In genomic region chr9:122807271-122807900, GRCh38 we compare ENCODE assay signal across 20 cellular contexts. TPM values are rescaled to one million over a fixed set of nuclear protein-coding genes. Genes with fewer than 3 reads are reported as not detected.
DNase-seq lines count a peak whose midpoint lies in the region; ATAC-seq, FAIRE-seq and TF ChIP-seq lines count a peak whose summit lies in the region.
"Had no signal": no experiment of that assay in that cellular context is flagged by ENCODE, and none has a peak within 500 bp of the region (broad histone marks: within the 10 kb centered on the region; RNA-seq: fewer than 3 reads in every experiment).

No MANE protein-coding gene starts in this region.

- intact Hi-C loops in activated naive CD4-positive, alpha-beta T cell treated with anti-CD3 and anti-CD28 coated beads for 36 hours (cut with micrococcal nuclease) = no loop called here
- intact Hi-C loops in activated CD8-positive, alpha-beta T cell treated with anti-CD3 and anti-CD28 coated beads for 36 hours (cut with micrococcal nuclease) = no loop called here
- intact Hi-C loops in cardiac septum (cut with DNase I) = no loop called here
- intact Hi-C loops in HepG2 (cut with micrococcal nuclease; ENCODE audit: unreplicated experiment) = no loop called here

- H3K4me3 Mint-ChIP-seq in activated naive CD4-positive, alpha-beta T cell treated with anti-CD3 and anti-CD28 coated beads for 36 hours = no peak overlapping the region
- no peak overlapping the region for H3K4me3 Mint-ChIP-seq in activated naive CD4-positive, alpha-beta T cell treated with anti-CD3 and anti-CD28 coated beads, Interleukin-2, amount 10 ng/mL, durations not matched to agents 7 days and 5 days
- no peak overlapping the region for H3K4me3 Mint-ChIP-seq in activated CD8-positive, alpha-beta T cell treated with anti-CD3 and anti-CD28 coated beads for 36 hours
- H3K4me3 Mint-ChIP-seq: dendritic cell treated with granulocyte-macrophage colony-stimulating factor and Interleukin-4, amounts not matched to agents 40 ng/mL and 50 ng/mL, for 4 days; nephron; WTC11 had no signal

- TF ChIP-seq POLR2A in HepG2 (IDR thresholded peaks at IDR 0.05; ENCODE audit: insufficient read depth in 1 of 2, low read depth in 2 of 2, low read length in 2 of 2) = no peak

- no peak overlapping the region for H3K4me2 ChIP-seq in HepG2 (ENCODE audit: low read depth, low read length)

- H3K4me1 Mint-ChIP-seq in activated naive CD4-positive, alpha-beta T cell treated with anti-CD3 and anti-CD28 coated beads for 36 hours (ENCODE audit: low read depth) = peaks cover 19% of the 10 kb centered on the region
- H3K4me1 Mint-ChIP-seq in activated naive CD4-positive, alpha-beta T cell treated with anti-CD3 and anti-CD28 coated beads, Interleukin-2, amount 10 ng/mL, durations not matched to agents 7 days and 5 days = peaks cover 22% of the 10 kb centered on the region
- H3K4me1 Mint-ChIP-seq in activated CD8-positive, alpha-beta T cell treated with anti-CD3 and anti-CD28 coated beads for 36 hours (ENCODE audit: low read depth) = peaks cover 23% of the 10 kb centered on the region
- H3K4me1 Mint-ChIP-seq: nephron, WTC11 had no signal

- POLR2A ChIA-PET in activated CD8-positive, alpha-beta T cell treated with anti-CD3 and anti-CD28 coated beads for 36 hours (lab: Charles Lee) = interaction anchor here (0.7 kb wide), 1 partner anchor 225 kb away, joined by 3 read pairs; no protein-coding TSS in a partner anchor
- POLR2A ChIA-PET in HepG2 (lab: Yijun Ruan, JAX) = no interaction called here

- peaks cover 2% of the 10 kb centered on the region for H3K36me3 Mint-ChIP-seq in activated naive CD4-positive, alpha-beta T cell treated with anti-CD3 and anti-CD28 coated beads for 36 hours (ENCODE audit: low read depth)
- H3K36me3 Mint-ChIP-seq in activated naive CD4-positive, alpha-beta T cell treated with anti-CD3 and anti-CD28 coated beads, Interleukin-2, amount 10 ng/mL, durations not matched to agents 7 days and 5 days = no peaks in the 10 kb centered on the region
- peaks cover 5% of the 10 kb centered on the region for H3K36me3 Mint-ChIP-seq in activated CD8-positive, alpha-beta T cell treated with anti-CD3 and anti-CD28 coated beads for 36 hours (ENCODE audit: low read depth)

- no peaks in the 10 kb centered on the region for H4K20me1 ChIP-seq in HepG2 (ENCODE audit: insufficient read depth, low read length)

- BruUV-seq in HepG2 (replicated peaks; lab: Mats Ljungman, UMichigan) = no TSS peak

- in situ Hi-C loops in HepG2 (cut with HindIII; ENCODE audit: extremely low pct_ligation_motif_present, low pct_unique_long_range_greater_than_20kb) = loop anchor here (10.0 to 25.0 kb wide), 2 partner anchors 303 to 445 kb away; partner anchors contain the start of gene PTGS1

- no peak overlapping the region for H3K27ac ChIP-seq in HepG2 (ENCODE audit: extremely low read length, insufficient read depth, low read length)
- H3K27ac ChIP-seq: right atrium auricular region, tibial nerve had no signal

- TF ChIP-seq EP300 in HepG2 (IDR thresholded peaks at IDR 0.05; ENCODE audit: low read depth in 2 of 2, low read length in 2 of 2) (no peak), HepG2 (CRISPR knock-in tag; IDR thresholded peaks at IDR 0.05; ENCODE audit: borderline replicate concordance) (no peak)

- DNase-seq in activated naive CD4-positive, alpha-beta T cell treated with anti-CD3 and anti-CD28 coated beads for 36 hours = peak; percentile 56
- no peak for DNase-seq in activated naive CD4-positive, alpha-beta T cell treated with anti-CD3 and anti-CD28 coated beads, Interleukin-2, amount 10 ng/mL, durations not matched to agents 7 days and 5 days
- DNase-seq in activated CD8-positive, alpha-beta T cell treated with anti-CD3 and anti-CD28 coated beads for 36 hours = peak; percentile 81
- DNase-seq in fibroblast of the aortic adventitia (ENCODE audit: low read depth) (peak; percentile 81), epidermal melanocyte (ENCODE audit: insufficient read length, low spot score) (no peak), cardiac septum (ENCODE audit: low spot score) (no peak), HepG2 (ENCODE audit: low spot score) (no peak)
- DNase-seq in stimulated activated naive CD8-positive, alpha-beta T cell treated with anti-CD3 and anti-CD28 coated beads, Interleukin-15, Interleukin-2, amounts not matched to agents 100 U/mL and 50 U/mL, for 24 hours = peak; percentile 57
- DNase-seq: amygdala, DMS153, Kasumi-1, NCI-H1694, NCI-H524 treated with DMSO at 0.1 percent for 48 hours had no signal

- H3K36me3 ChIP-seq in HepG2 (replicated peaks in 1 of 2; ENCODE audit: control insufficient read depth in 1 of 2, insufficient read depth in 2 of 2, low read length in 2 of 2) = no peaks in the 10 kb centered on the region
- H3K36me3 ChIP-seq: right atrium auricular region had no signal

- CTCF ChIA-PET in activated naive CD4-positive, alpha-beta T cell treated with anti-CD3 and anti-CD28 coated beads for 36 hours (lab: Charles Lee) = interaction anchor here (0.9 to 5.3 kb wide), 8 partner anchors 12 to 683 kb away, joined by 3 to 57 read pairs (median 5); no protein-coding TSS in a partner anchor
- CTCF ChIA-PET in activated naive CD4-positive, alpha-beta T cell treated with anti-CD3 and anti-CD28 coated beads, Interleukin-2, amount 10 ng/mL, durations not matched to agents 7 days and 5 days (lab: Charles Lee) = interaction anchor here (1.0 to 4.0 kb wide), 8 partner anchors 184 to 685 kb away, joined by 3 to 51 read pairs (median 4); no protein-coding TSS in a partner anchor
- CTCF ChIA-PET in activated CD8-positive, alpha-beta T cell treated with anti-CD3 and anti-CD28 coated beads for 36 hours (lab: Charles Lee) = interaction anchor here (0.7 to 7.0 kb wide), 4 partner anchors 308 to 709 kb away, joined by 3 to 73 read pairs (median 26); no protein-coding TSS in a partner anchor
- CTCF ChIA-PET in HepG2 (lab: Yijun Ruan, JAX; ENCODE audit: low intra/inter-chr PET ratio, low total read pairs) = interaction anchor here (0.8 kb wide), 1 partner anchor 342 kb away, joined by 3 read pairs; no protein-coding TSS in a partner anchor

- H3K4me3 ChIP-seq in fibroblast of the aortic adventitia (ENCODE audit: low read depth, low read length) = no peak overlapping the region
- H3K4me3 ChIP-seq in HepG2 (replicated peaks in 1 of 3; ENCODE audit: insufficient read depth in 1 of 3, low read depth in 2 of 3, low read length in 3 of 3) = no peak overlapping the region
- H3K4me3 ChIP-seq: right atrium auricular region, tibial nerve had no signal

- no peaks in the 10 kb centered on the region for H3K79me2 ChIP-seq in HepG2 (ENCODE audit: insufficient read depth, low read length)

- no peaks in the 10 kb centered on the region for H3K9me3 ChIP-seq in HepG2 (ENCODE audit: low read length)
- H3K9me3 ChIP-seq: right atrium auricular region, tibial nerve had no signal

- no peak overlapping the region for H3K9ac ChIP-seq in HepG2 (ENCODE audit: insufficient read depth, low read depth, low read length)

- H3K4me1 ChIP-seq in HepG2 (ENCODE audit: insufficient read depth, low read length) = peaks cover 16% of the 10 kb centered on the region; the same call in 1 of the 2 replicates
- H3K4me1 ChIP-seq: right atrium auricular region had no signal

- H3K27me3 ChIP-seq in HepG2 (ENCODE audit: control insufficient read depth in 1 of 2, insufficient read depth in 2 of 2, low read length in 2 of 2) = no peaks in the 10 kb centered on the region
- H3K27me3 ChIP-seq: right atrium auricular region, tibial nerve had no signal

- peak; percentile 74 for ATAC-seq in activated CD8-positive, alpha-beta T cell treated with anti-CD3 and anti-CD28 coated beads for 36 hours
- ATAC-seq in stimulated activated naive CD8-positive, alpha-beta T cell treated with anti-CD3 and anti-CD28 coated beads, Interleukin-15, Interleukin-2, amounts not matched to agents 100 U/mL and 50 U/mL, for 24 hours = peak; percentile 81
- ATAC-seq in HepG2 = no peak
- ATAC-seq: WTC11 had no signal

- no peak for TF ChIP-seq CTCF in activated CD8-positive, alpha-beta T cell treated with anti-CD3 and anti-CD28 coated beads for 36 hours (IDR thresholded peaks at IDR 0.05)
- TF ChIP-seq CTCF in fibroblast of the aortic adventitia (IDR thresholded peaks at IDR 0.05; ENCODE audit: insufficient read depth, low read length) = no peak
- TF ChIP-seq CTCF in HepG2 (CRISPR knock-in tag; IDR thresholded peaks at IDR 0.05) = no peak

- H3K27me3 Mint-ChIP-seq in activated naive CD4-positive, alpha-beta T cell treated with anti-CD3 and anti-CD28 coated beads for 36 hours (ENCODE audit: low read depth) = no peaks in the 10 kb centered on the region
- no peaks in the 10 kb centered on the region for H3K27me3 Mint-ChIP-seq in activated naive CD4-positive, alpha-beta T cell treated with anti-CD3 and anti-CD28 coated beads, Interleukin-2, amount 10 ng/mL, durations not matched to agents 7 days and 5 days
- H3K27me3 Mint-ChIP-seq in activated CD8-positive, alpha-beta T cell treated with anti-CD3 and anti-CD28 coated beads for 36 hours = no peaks in the 10 kb centered on the region
- H3K27me3 Mint-ChIP-seq: dendritic cell treated with granulocyte-macrophage colony-stimulating factor and Interleukin-4, amounts not matched to agents 40 ng/mL and 50 ng/mL, for 4 days had no signal

- H2AFZ ChIP-seq in HepG2 (ENCODE audit: low read length) = no peak overlapping the region

- FAIRE-seq in HepG2 (lab: Jason Lieb, UNC) = no peak

- peaks cover 3% of the 10 kb centered on the region for H3K9me3 Mint-ChIP-seq in activated naive CD4-positive, alpha-beta T cell treated with anti-CD3 and anti-CD28 coated beads for 36 hours
- no peaks in the 10 kb centered on the region for H3K9me3 Mint-ChIP-seq in activated naive CD4-positive, alpha-beta T cell treated with anti-CD3 and anti-CD28 coated beads, Interleukin-2, amount 10 ng/mL, durations not matched to agents 7 days and 5 days
- H3K9me3 Mint-ChIP-seq in activated CD8-positive, alpha-beta T cell treated with anti-CD3 and anti-CD28 coated beads for 36 hours = peaks cover 7% of the 10 kb centered on the region
- H3K9me3 Mint-ChIP-seq: dendritic cell treated with granulocyte-macrophage colony-stimulating factor and Interleukin-4, amounts not matched to agents 40 ng/mL and 50 ng/mL, for 4 days; nephron had no signal

- H3K27ac Mint-ChIP-seq in activated naive CD4-positive, alpha-beta T cell treated with anti-CD3 and anti-CD28 coated beads for 36 hours = no peak overlapping the region
- no peak overlapping the region for H3K27ac Mint-ChIP-seq in activated naive CD4-positive, alpha-beta T cell treated with anti-CD3 and anti-CD28 coated beads, Interleukin-2, amount 10 ng/mL, durations not matched to agents 7 days and 5 days
- H3K27ac Mint-ChIP-seq in activated CD8-positive, alpha-beta T cell treated with anti-CD3 and anti-CD28 coated beads for 36 hours = peak overlapping the region; percentile 34
- H3K27ac Mint-ChIP-seq: dendritic cell treated with granulocyte-macrophage colony-stimulating factor and Interleukin-4, amounts not matched to agents 40 ng/mL and 50 ng/mL, for 4 days; nephron; WTC11 had no signal

- WGBS in HepG2 (ENCODE audit: low lambda C conversion rate) = 0% methylated on average over 1 of the region's 1 CpG

- TF ChIP-seq RAD21 in HepG2 (CRISPR knock-in tag; IDR thresholded peaks at IDR 0.05) = no peak

RNA-seq across cellular contexts. Expression of gene OR1K1, which starts 7.5 kb away (rescaled TPM):
- total RNA-seq in activated naive CD4-positive, alpha-beta T cell treated with anti-CD3 and anti-CD28 coated beads for 36 hours = not detected
- not detected for total RNA-seq in activated CD8-positive, alpha-beta T cell treated with anti-CD3 and anti-CD28 coated beads for 36 hours
- total RNA-seq in fibroblast of the aortic adventitia (ENCODE audit: low replicate concordance) = not detected in 2 replicates
- total RNA-seq in cardiac septum = not detected
- not detected in 2 replicates for total RNA-seq in HepG2 (2016; rRNA removed; fragmentation: Illumina TruSeq; extraction: Trizol)
- not detected in 2 replicates for total RNA-seq in HepG2 (2016; cell fraction: cytosol; rRNA removed; fragmentation: Illumina TruSeq; extraction: Trizol; ENCODE audit: low read depth)
- total RNA-seq in HepG2 (2016; cell fraction: insoluble cytoplasmic fraction; rRNA removed; fragmentation: Illumina TruSeq; extraction: Trizol) = not detected in 2 replicates
- not detected in 2 replicates for total RNA-seq in HepG2 (2016; cell fraction: membrane; rRNA removed; fragmentation: Illumina TruSeq; extraction: Trizol)
- not detected in 2 replicates for total RNA-seq in HepG2 (2016; cell fraction: nucleus; rRNA removed; fragmentation: Illumina TruSeq; extraction: Trizol)
- not detected in 2 replicates for polyA plus RNA-seq in HepG2 (2011; rRNA removed)
- polyA plus RNA-seq in HepG2 (2011; cell fraction: cytosol; rRNA removed) = not detected in 2 replicates
- polyA plus RNA-seq in HepG2 (2011; cell fraction: nucleus; rRNA removed) = not detected in 2 replicates
- not detected in 2 replicates for polyA plus RNA-seq in HepG2 (2012)
- not detected in 2 replicates for polyA plus RNA-seq in HepG2 (2016; cell fraction: cytosol; fragmentation: Illumina TruSeq; extraction: Trizol; ENCODE audit: low read depth)
- polyA plus RNA-seq in HepG2 (2016; cell fraction: insoluble cytoplasmic fraction; fragmentation: Illumina TruSeq; extraction: Trizol; ENCODE audit: low read depth) = not detected in 2 replicates
- not detected in 2 replicates for polyA plus RNA-seq in HepG2 (2016; cell fraction: membrane; fragmentation: Illumina TruSeq; extraction: Trizol; ENCODE audit: low read depth)
- not detected in 2 replicates for polyA plus RNA-seq in HepG2 (2016; cell fraction: nucleus; fragmentation: Illumina TruSeq; extraction: Trizol; ENCODE audit: insufficient read depth, low read depth)
- polyA minus RNA-seq in HepG2 (2011; rRNA and poly(A)+ RNA removed; ENCODE audit: low replicate concordance) = not detected in 2 replicates
- polyA minus RNA-seq in HepG2 (2011; cell fraction: cytosol; rRNA and poly(A)+ RNA removed) = not detected in 2 replicates
- not detected in 2 replicates for polyA minus RNA-seq in HepG2 (2011; cell fraction: nucleus; rRNA and poly(A)+ RNA removed)
- total RNA-seq: fibroblast of lung, right atrium auricular region, tibial nerve, WTC11 had no signal
- polyA plus RNA-seq: fibroblast of lung had no signal

RNA-seq across cellular contexts. Expression of gene OR5C1, which starts 18.7 kb away (rescaled TPM):
- total RNA-seq in activated naive CD4-positive, alpha-beta T cell treated with anti-CD3 and anti-CD28 coated beads for 36 hours = not detected
- not detected for total RNA-seq in activated CD8-positive, alpha-beta T cell treated with anti-CD3 and anti-CD28 coated beads for 36 hours
- total RNA-seq in fibroblast of the aortic adventitia (ENCODE audit: low replicate concordance) (not detected in 2 replicates), cardiac septum (not detected), HepG2 (2016; rRNA removed; fragmentation: Illumina TruSeq; extraction: Trizol) (not detected in 2 replicates)
- total RNA-seq in HepG2 (2016; cell fraction: cytosol; rRNA removed; fragmentation: Illumina TruSeq; extraction: Trizol; ENCODE audit: low read depth) = not detected in 2 replicates
- total RNA-seq in HepG2 (2016; cell fraction: insoluble cytoplasmic fraction; rRNA removed; fragmentation: Illumina TruSeq; extraction: Trizol) = not detected in 2 replicates
- not detected in 2 replicates for total RNA-seq in HepG2 (2016; cell fraction: membrane; rRNA removed; fragmentation: Illumina TruSeq; extraction: Trizol)
- not detected in 2 replicates for total RNA-seq in HepG2 (2016; cell fraction: nucleus; rRNA removed; fragmentation: Illumina TruSeq; extraction: Trizol)
- polyA plus RNA-seq in HepG2 (2011; rRNA removed) = not detected in 2 replicates
- not detected in 2 replicates for polyA plus RNA-seq in HepG2 (2011; cell fraction: cytosol; rRNA removed)
- polyA plus RNA-seq in HepG2 (2011; cell fraction: nucleus; rRNA removed) = not detected in 2 replicates
- polyA plus RNA-seq in HepG2 (2012) = not detected in 2 replicates
- polyA plus RNA-seq in HepG2 (2016; cell fraction: cytosol; fragmentation: Illumina TruSeq; extraction: Trizol; ENCODE audit: low read depth) = not detected in 2 replicates
- polyA plus RNA-seq in HepG2 (2016; cell fraction: insoluble cytoplasmic fraction; fragmentation: Illumina TruSeq; extraction: Trizol; ENCODE audit: low read depth) = not detected in 2 replicates
- polyA plus RNA-seq in HepG2 (2016; cell fraction: membrane; fragmentation: Illumina TruSeq; extraction: Trizol; ENCODE audit: low read depth) = not detected in 2 replicates
- not detected in 2 replicates for polyA plus RNA-seq in HepG2 (2016; cell fraction: nucleus; fragmentation: Illumina TruSeq; extraction: Trizol; ENCODE audit: insufficient read depth, low read depth)
- not detected in 2 replicates for polyA minus RNA-seq in HepG2 (2011; rRNA and poly(A)+ RNA removed; ENCODE audit: low replicate concordance)
- polyA minus RNA-seq in HepG2 (2011; cell fraction: cytosol; rRNA and poly(A)+ RNA removed) = not detected in 2 replicates
- polyA minus RNA-seq in HepG2 (2011; cell fraction: nucleus; rRNA and poly(A)+ RNA removed) = not detected in 2 replicates
- total RNA-seq: fibroblast of lung, lower leg skin, right atrium auricular region, tibial nerve, WTC11 had no signal
- polyA plus RNA-seq: fibroblast of lung had no signal

RNA-seq across cellular contexts. Expression of gene PDCL, which starts 21.0 kb away (rescaled TPM):
- 10 to 100 TPM; 19.5 to 19.6 TPM for total RNA-seq in activated naive CD4-positive, alpha-beta T cell treated with anti-CD3 and anti-CD28 coated beads for 36 hours
- 10 to 100 TPM; 16.1 to 16.5 TPM for total RNA-seq in activated CD8-positive, alpha-beta T cell treated with anti-CD3 and anti-CD28 coated beads for 36 hours
- total RNA-seq in fibroblast of the aortic adventitia (ENCODE audit: low replicate concordance) (35.8 and 40.1 TPM in 2 replicates), cardiac septum (9.0 TPM), HepG2 (2016; rRNA removed; fragmentation: Illumina TruSeq; extraction: Trizol) (21.6 and 35.2 TPM in 2 replicates)
- 3.4 and 4.1 TPM in 2 replicates for total RNA-seq in HepG2 (2016; cell fraction: cytosol; rRNA removed; fragmentation: Illumina TruSeq; extraction: Trizol; ENCODE audit: low read depth)
- total RNA-seq in HepG2 (2016; cell fraction: insoluble cytoplasmic fraction; rRNA removed; fragmentation: Illumina TruSeq; extraction: Trizol) = 20.0 and 33.9 TPM in 2 replicates
- 8.2 and 9.2 TPM in 2 replicates for total RNA-seq in HepG2 (2016; cell fraction: membrane; rRNA removed; fragmentation: Illumina TruSeq; extraction: Trizol)
- 9.3 and 10.7 TPM in 2 replicates for total RNA-seq in HepG2 (2016; cell fraction: nucleus; rRNA removed; fragmentation: Illumina TruSeq; extraction: Trizol)
- polyA plus RNA-seq in HepG2 (2011; rRNA removed) = 4.8 and 6.1 TPM in 2 replicates
- 4.8 and 5.4 TPM in 2 replicates for polyA plus RNA-seq in HepG2 (2011; cell fraction: cytosol; rRNA removed)
- polyA plus RNA-seq in HepG2 (2011; cell fraction: nucleus; rRNA removed) = 1.8 and 2.9 TPM in 2 replicates
- polyA plus RNA-seq in HepG2 (2012) = 11.2 and 11.9 TPM in 2 replicates
- 1.2 and 1.4 TPM in 2 replicates for polyA plus RNA-seq in HepG2 (2016; cell fraction: cytosol; fragmentation: Illumina TruSeq; extraction: Trizol; ENCODE audit: low read depth)
- polyA plus RNA-seq in HepG2 (2016; cell fraction: insoluble cytoplasmic fraction; fragmentation: Illumina TruSeq; extraction: Trizol; ENCODE audit: low read depth) = 24.9 and 34.1 TPM in 2 replicates
- polyA plus RNA-seq in HepG2 (2016; cell fraction: membrane; fragmentation: Illumina TruSeq; extraction: Trizol; ENCODE audit: low read depth) = 3.8 and 3.9 TPM in 2 replicates
- polyA plus RNA-seq in HepG2 (2016; cell fraction: nucleus; fragmentation: Illumina TruSeq; extraction: Trizol; ENCODE audit: insufficient read depth, low read depth) = 10.9 and 12.3 TPM in 2 replicates
- polyA minus RNA-seq in HepG2 (2011; rRNA and poly(A)+ RNA removed; ENCODE audit: low replicate concordance) = 7.3 and 25.2 TPM in 2 replicates
- polyA minus RNA-seq in HepG2 (2011; cell fraction: cytosol; rRNA and poly(A)+ RNA removed) = 11.0 and 12.0 TPM in 2 replicates
- 3.3 and 6.3 TPM in 2 replicates for polyA minus RNA-seq in HepG2 (2011; cell fraction: nucleus; rRNA and poly(A)+ RNA removed)

Comparison
In these comparisons a context has a peak if more than half of its experiments do, and no peak if none do; other contexts are left out.
1. DNase-seq: peak in activated naive CD4-positive, alpha-beta T cell treated with anti-CD3 and anti-CD28 coated beads for 36 hours (single experiment), activated CD8-positive, alpha-beta T cell treated with anti-CD3 and anti-CD28 coated beads for 36 hours (single experiment), fibroblast of the aortic adventitia (single experiment) and stimulated activated naive CD8-positive, alpha-beta T cell treated with anti-CD3 and anti-CD28 coated beads, Interleukin-15, Interleukin-2, amounts not matched to agents 100 U/mL and 50 U/mL, for 24 hours (single experiment); none in activated naive CD4-positive, alpha-beta T cell treated with anti-CD3 and anti-CD28 coated beads, Interleukin-2, amount 10 ng/mL, durations not matched to agents 7 days and 5 days (single experiment), epidermal melanocyte (single experiment), cardiac septum (single experiment) and HepG2 (single experiment).